In the genomic region with DNA sequence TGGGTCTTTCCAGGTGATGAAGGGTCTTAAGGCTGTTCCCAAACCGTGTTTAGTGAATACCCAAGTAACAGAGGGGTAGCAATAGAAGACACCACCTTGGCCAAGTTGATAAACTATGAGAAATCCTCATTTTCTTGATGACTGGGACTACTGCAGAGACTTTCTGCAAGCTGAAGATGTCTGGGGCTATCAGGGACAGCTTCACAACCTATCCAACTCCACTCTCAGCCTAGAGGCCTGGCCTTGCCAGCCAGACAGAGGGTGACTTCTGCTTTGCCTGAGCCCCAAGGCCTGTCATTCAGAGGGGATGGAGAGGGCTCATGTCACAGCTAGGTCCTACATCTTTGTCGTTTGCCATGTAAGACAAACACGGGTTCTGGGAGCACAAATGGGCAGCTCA, we compare ENCODE assay signal across 28 cellular contexts.
DNase-seq lines count a peak whose midpoint lies in the region; ATAC-seq, FAIRE-seq and TF ChIP-seq lines count a peak whose summit lies in the region.
"Had no signal": no experiment of that assay in that cellular context is flagged by ENCODE, and none has a peak within 500 bp of the region (broad histone marks: within the 10 kb centered on the region; RNA-seq: fewer than 3 reads in every experiment).

No MANE protein-coding gene starts in this region.

- no peak overlapping the region for H3K14ac ChIP-seq in mesenchymal stem cell (ENCODE audit: low read length in 2 of 2)

- peak overlapping the region in 1 of 2 experiments; percentile 28 for H2BK12ac ChIP-seq in mesenchymal stem cell (ENCODE audit: low read length in 2 of 2)

- FAIRE-seq in kidney (lab: Jason Lieb, UNC) = no peak
- FAIRE-seq: A204.1, GM12878, GM12892, GM18507 had no signal

- H3K27me3 ChIP-seq in mesenchymal stem cell (ENCODE audit: control insufficient read depth in 1 of 2, insufficient read depth in 1 of 2, low read length in 2 of 2) = no peaks in the 10 kb centered on the region
- no peaks in the 10 kb centered on the region for H3K27me3 ChIP-seq in ovary
- H3K27me3 ChIP-seq: BLaER1 had no signal

- no peak overlapping the region for H3K4me3 Mint-ChIP-seq in stimulated activated naive CD8-positive, alpha-beta T cell treated with anti-CD3 and anti-CD28 coated beads, Interleukin-15, amount 100 ng/mL, for 72 hours
- no peak overlapping the region for H3K4me3 Mint-ChIP-seq in stimulated activated effector memory CD8-positive, alpha-beta T cell treated with anti-CD3 and anti-CD28 coated beads, Interleukin-12 subunit alpha, Interleukin-12 subunit beta, amount 100 ng/mL, for 72 hours
- H3K4me3 Mint-ChIP-seq: CD14-positive monocyte; CD4-positive, alpha-beta memory T cell; CD4-positive, CD25-positive, alpha-beta regulatory T cell had no signal

- no peak overlapping the region for H2BK120ac ChIP-seq in mesenchymal stem cell (ENCODE audit: low read depth, low read length)

- peak overlapping the region; percentile 50 for H2AK5ac ChIP-seq in mesenchymal stem cell (ENCODE audit: low read length, severe bottlenecking)

- no peaks in the 10 kb centered on the region for H3K36me3 ChIP-seq in mesenchymal stem cell (ENCODE audit: control insufficient read depth in 1 of 2, insufficient read depth in 2 of 2, low read depth in 1 of 2, low read length in 2 of 2)
- H3K36me3 ChIP-seq in ovary = no peaks in the 10 kb centered on the region
- no peaks in the 10 kb centered on the region for H3K36me3 ChIP-seq in kidney (ENCODE audit: control insufficient read depth in 1 of 2, insufficient read depth in 2 of 2, low read length in 2 of 2)
- H3K36me3 ChIP-seq: BE2C, BLaER1 had no signal

- 85% methylated on average over 3 of the region's 3 CpGs for WGBS in mesenchymal stem cell
- 86 to 90% (median 89%) methylated on average over 3 of the region's 3 CpGs for WGBS in ovary, 3 donors

- H4K8ac ChIP-seq in mesenchymal stem cell (ENCODE audit: low read length) = no peak overlapping the region

- H3K4me1 ChIP-seq in mesenchymal stem cell (ENCODE audit: control insufficient read depth, insufficient read depth, low read depth, low read length) (peaks cover 14% of the 10 kb centered on the region), ovary (ENCODE audit: insufficient read depth) (peaks cover 1% of the 10 kb centered on the region), kidney (ENCODE audit: control insufficient read depth in 1 of 2, insufficient read depth in 1 of 2, low read depth in 1 of 2, low read length in 2 of 2) (no peaks in the 10 kb centered on the region)
- H3K4me1 ChIP-seq: BE2C, BLaER1 had no signal

- DNase-seq in stimulated activated naive CD8-positive, alpha-beta T cell treated with anti-CD3 and anti-CD28 coated beads, Interleukin-15, amount 100 ng/mL, for 72 hours = no peak
- DNase-seq in stimulated activated naive CD8-positive, alpha-beta T cell treated with anti-CD3 and anti-CD28 coated beads, Interleukin-15, Interleukin-2, amounts not matched to agents 100 U/mL and 50 U/mL, for 24 hours = no peak
- DNase-seq in mesenchymal stem cell (no peak), ovary (no peak), NCI-H446 (lab: John Stamatoyannopoulos, UW) (no peak), kidney (no peak)
- no peak for DNase-seq in stimulated activated effector memory CD8-positive, alpha-beta T cell treated with anti-CD3 and anti-CD28 coated beads, Interleukin-12 subunit alpha, Interleukin-12 subunit beta, amount 100 ng/mL, for 72 hours (ENCODE audit: low spot score in 2 of 2)
- DNase-seq: 8988T; ACHN; BE2C; C1 segment of cervical spinal cord; CD4-positive, alpha-beta memory T cell; CD4-positive, CD25-positive, alpha-beta regulatory T cell; CD8-positive, alpha-beta memory T cell; COR-L47; DMS 273 treated with DMSO at 0.1 percent for 48 hours; DMS153; DMS53; DMS79; DND-41; EL; GDM1 had no signal

- no peak overlapping the region for H2BK15ac ChIP-seq in mesenchymal stem cell (ENCODE audit: low read depth, poor library complexity, severe bottlenecking)

- TF ChIP-seq POLR2A in ovary (IDR thresholded peaks at IDR 0.05) = no peak

- no peak overlapping the region for H3K27ac Mint-ChIP-seq in stimulated activated naive CD8-positive, alpha-beta T cell treated with anti-CD3 and anti-CD28 coated beads, Interleukin-15, amount 100 ng/mL, for 72 hours
- no peak overlapping the region for H3K27ac Mint-ChIP-seq in stimulated activated effector memory CD8-positive, alpha-beta T cell treated with anti-CD3 and anti-CD28 coated beads, Interleukin-12 subunit alpha, Interleukin-12 subunit beta, amount 100 ng/mL, for 72 hours
- H3K27ac Mint-ChIP-seq: CD14-positive monocyte; CD4-positive, CD25-positive, alpha-beta regulatory T cell; CD8-positive, alpha-beta memory T cell had no signal

- no peak overlapping the region for H3K4me3 ChIP-seq in mesenchymal stem cell (ENCODE audit: insufficient read depth in 1 of 2, low read depth in 1 of 2, low read length in 2 of 2)
- H3K4me3 ChIP-seq in ovary = no peak overlapping the region
- no peak overlapping the region for H3K4me3 ChIP-seq in kidney (ENCODE audit: low read length in 2 of 2)
- H3K4me3 ChIP-seq: BLaER1, GM12878 had no signal

- H3K9me3 Mint-ChIP-seq in stimulated activated naive CD8-positive, alpha-beta T cell treated with anti-CD3 and anti-CD28 coated beads, Interleukin-15, amount 100 ng/mL, for 72 hours = no peaks in the 10 kb centered on the region
- H3K9me3 Mint-ChIP-seq in stimulated activated effector memory CD8-positive, alpha-beta T cell treated with anti-CD3 and anti-CD28 coated beads, Interleukin-12 subunit alpha, Interleukin-12 subunit beta, amount 100 ng/mL, for 72 hours = no peaks in the 10 kb centered on the region
- H3K9me3 Mint-ChIP-seq: CD4-positive, alpha-beta memory T cell; CD8-positive, alpha-beta memory T cell had no signal

- H3K36me3 Mint-ChIP-seq in stimulated activated effector memory CD8-positive, alpha-beta T cell treated with anti-CD3 and anti-CD28 coated beads, Interleukin-12 subunit alpha, Interleukin-12 subunit beta, amount 100 ng/mL, for 72 hours = no peaks in the 10 kb centered on the region
- H3K36me3 Mint-ChIP-seq: CD14-positive monocyte; CD4-positive, alpha-beta memory T cell; CD4-positive, CD25-positive, alpha-beta regulatory T cell; CD8-positive, alpha-beta memory T cell had no signal

- H3K9ac ChIP-seq in mesenchymal stem cell (ENCODE audit: low read length) (no peak overlapping the region), kidney (ENCODE audit: low read length in 2 of 2) (no peak overlapping the region)
- H3K9ac ChIP-seq: BLaER1 had no signal

- no peaks in the 10 kb centered on the region for H3K9me3 ChIP-seq in mesenchymal stem cell (ENCODE audit: control insufficient read depth, low read length)
- no peaks in the 10 kb centered on the region for H3K9me3 ChIP-seq in ovary
- H3K9me3 ChIP-seq in kidney (ENCODE audit: control insufficient read depth in 1 of 2, low read length in 2 of 2) = no peaks in the 10 kb centered on the region
- H3K9me3 ChIP-seq: BE2C, BLaER1 had no signal

- H2AFZ ChIP-seq in mesenchymal stem cell (ENCODE audit: low read depth, low read length) = no peak overlapping the region

- H3K79me1 ChIP-seq in mesenchymal stem cell (replicated peaks; ENCODE audit: low read length, poor library complexity, severe bottlenecking) = no peaks in the 10 kb centered on the region

- H3K4ac ChIP-seq in mesenchymal stem cell (ENCODE audit: low read depth in 1 of 2, low read length in 2 of 2) = no peak overlapping the region

- no peak overlapping the region for H3K23ac ChIP-seq in mesenchymal stem cell (ENCODE audit: low read length in 2 of 2)

- no peak for TF ChIP-seq EP300 in ovary (IDR thresholded peaks at IDR 0.05)

- peak overlapping the region in 1 of 2 experiments; percentile 54 for H3K18ac ChIP-seq in mesenchymal stem cell (ENCODE audit: low read depth in 1 of 2, low read length in 2 of 2)

- no peak overlapping the region for H3K27ac ChIP-seq in mesenchymal stem cell (ENCODE audit: low read length, poor library complexity, severe bottlenecking)
- no peak overlapping the region for H3K27ac ChIP-seq in ovary
- no peak overlapping the region for H3K27ac ChIP-seq in kidney (ENCODE audit: low read depth in 2 of 2, low read length in 2 of 2)
- H3K27ac ChIP-seq: BLaER1 had no signal

- intact Hi-C loops in ovary (cut with DNase I) = no loop called here
- intact Hi-C loops in kidney (cut with DNase I) = no loop called here

- TF ChIP-seq CTCF in ovary (IDR thresholded peaks at IDR 0.05) (no peak), kidney (IDR thresholded peaks at IDR 0.05; ENCODE audit: borderline replicate concordance, extremely low read depth, insufficient read depth) (no peak)

- H3K27me3 Mint-ChIP-seq in stimulated activated naive CD8-positive, alpha-beta T cell treated with anti-CD3 and anti-CD28 coated beads, Interleukin-15, amount 100 ng/mL, for 72 hours = peaks cover 13% of the 10 kb centered on the region
- H3K27me3 Mint-ChIP-seq: CD4-positive, CD25-positive, alpha-beta regulatory T cell had no signal

- H4K91ac ChIP-seq in mesenchymal stem cell (ENCODE audit: low read length) = no peak overlapping the region

- no peak overlapping the region for H3K4me2 ChIP-seq in mesenchymal stem cell (ENCODE audit: low read length, poor library complexity, severe bottlenecking)
- H3K4me2 ChIP-seq: BLaER1 had no signal

- no peak overlapping the region for H2BK5ac ChIP-seq in mesenchymal stem cell (ENCODE audit: low read depth, low read length, poor library complexity, severe bottlenecking)

- peak; percentile 26 for ATAC-seq in stimulated activated naive CD8-positive, alpha-beta T cell treated with anti-CD3 and anti-CD28 coated beads, Interleukin-15, amount 100 ng/mL, for 72 hours
- no peak for ATAC-seq in stimulated activated naive CD8-positive, alpha-beta T cell treated with anti-CD3 and anti-CD28 coated beads, Interleukin-15, Interleukin-2, amounts not matched to agents 100 U/mL and 50 U/mL, for 24 hours
- peak; percentile 24 for ATAC-seq in stimulated activated effector memory CD8-positive, alpha-beta T cell treated with anti-CD3 and anti-CD28 coated beads, Interleukin-12 subunit alpha, Interleukin-12 subunit beta, amount 100 ng/mL, for 72 hours
- ATAC-seq: GM12878 had no signal

- no peaks in the 10 kb centered on the region for H3K4me1 Mint-ChIP-seq in stimulated activated naive CD8-positive, alpha-beta T cell treated with anti-CD3 and anti-CD28 coated beads, Interleukin-15, amount 100 ng/mL, for 72 hours
- no peaks in the 10 kb centered on the region for H3K4me1 Mint-ChIP-seq in stimulated activated effector memory CD8-positive, alpha-beta T cell treated with anti-CD3 and anti-CD28 coated beads, Interleukin-12 subunit alpha, Interleukin-12 subunit beta, amount 100 ng/mL, for 72 hours
- H3K4me1 Mint-ChIP-seq: CD14-positive monocyte; CD4-positive, alpha-beta memory T cell; CD4-positive, CD25-positive, alpha-beta regulatory T cell; CD8-positive, alpha-beta memory T cell had no signal
